In the genomic region with DNA sequence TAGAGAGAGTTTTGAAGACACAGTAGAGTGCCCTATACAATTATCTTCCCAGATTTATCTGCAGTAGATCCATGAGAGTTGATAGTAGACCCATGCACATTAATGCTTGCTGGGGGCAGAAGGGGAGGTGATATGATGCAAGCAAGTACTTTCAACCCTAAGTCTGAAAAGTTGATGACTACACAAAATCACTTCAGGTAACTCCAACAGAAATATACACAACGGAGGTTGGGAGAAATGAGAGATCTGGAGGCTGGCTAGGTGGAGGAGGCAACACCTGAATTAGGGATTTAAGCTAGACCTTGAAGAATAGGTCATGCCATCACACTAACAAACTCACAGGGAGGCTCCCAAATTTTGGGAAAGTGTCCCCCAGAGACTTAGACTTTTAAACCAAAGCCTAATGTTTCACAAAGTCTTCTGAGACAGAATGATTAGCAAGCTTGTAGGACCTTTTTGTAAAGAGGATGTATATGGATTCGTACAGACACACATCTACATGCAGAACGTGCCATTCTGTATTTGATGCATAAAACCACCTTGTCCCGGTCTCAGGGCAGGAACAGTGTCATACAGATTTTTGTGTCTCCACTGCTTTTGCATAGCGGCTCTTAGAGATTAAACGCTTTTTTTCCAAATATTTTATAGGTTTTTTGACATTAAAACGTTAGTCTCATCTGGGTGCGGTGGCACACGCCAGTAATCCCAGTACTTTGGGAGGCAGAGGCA, we compare ENCODE assay signal across 8 cellular contexts. TPM values are rescaled to one million over a fixed set of nuclear protein-coding genes. Genes with fewer than 3 reads are reported as not detected.
DNase-seq lines count a peak whose midpoint lies in the region; TF ChIP-seq lines count a peak whose summit lies in the region.

No MANE protein-coding gene starts in this region.

- H3K79me2 ChIP-seq in neural cell (replicated peaks; ENCODE audit: insufficient read depth, low read length): peaks cover 21% of the 10 kb centered on the region

- no peak for TF ChIP-seq EP300 in neural cell (conservative IDR thresholded peaks at IDR 0.05; ENCODE audit: poor library complexity, severe bottlenecking)

- no peak overlapping the region for H3K4me2 ChIP-seq in neural cell (ENCODE audit: low read length)

- no peak overlapping the region for H3K9ac ChIP-seq in neural cell (ENCODE audit: low read length)

- H3K9me3 Mint-ChIP-seq in HFFc6 (no peaks in the 10 kb centered on the region), brain (peaks cover 0 to 2% (median 0%) of the 10 kb centered on the region in 5 experiments)

- no peaks in the 10 kb centered on the region for H4K20me1 ChIP-seq in neural cell (ENCODE audit: insufficient read depth)

- H3K27me3 Mint-ChIP-seq in HFFc6 (ENCODE audit: insufficient read depth) (peaks cover 4% of the 10 kb centered on the region; the same call in 1 of the 2 replicates), brain (peaks cover 20% of the 10 kb centered on the region)

- TF ChIP-seq CTCF in AG04450 (IDR thresholded peaks at IDR 0.05; ENCODE audit: low read depth, low read length): no peak
- no peak for TF ChIP-seq CTCF in HFFc6 (IDR thresholded peaks at IDR 0.05)
- no peak for TF ChIP-seq CTCF in brain (conservative IDR thresholded peaks at IDR 0.05)
- TF ChIP-seq CTCF in neural cell (IDR thresholded peaks at IDR 0.05; ENCODE audit: poor library complexity, severe bottlenecking): no peak
- no peak for TF ChIP-seq CTCF in RWPE1 (conservative IDR thresholded peaks at IDR 0.05; ENCODE audit: low read depth)

- H3K27ac ChIP-seq in AG04450 (ENCODE audit: low read depth, low read length) (no peak overlapping the region), neural cell (ENCODE audit: low read length) (no peak overlapping the region), RWPE1 (no peak overlapping the region; the same call in 1 of the 2 replicates)

- no peaks in the 10 kb centered on the region for H3F3A ChIP-seq in neural cell (ENCODE audit: insufficient read depth, low read length, poor library complexity, severe bottlenecking)

- peak overlapping the region; percentile 51 for H2AFZ ChIP-seq in neural cell (ENCODE audit: low read depth, low read length)

- H3K4me3 Mint-ChIP-seq in HFFc6: peak overlapping the region; percentile 87
- peak overlapping the region; percentile 76 to 98 (median 89) for H3K4me3 Mint-ChIP-seq in brain

- H3K9me3 ChIP-seq in AG04450 (ENCODE audit: control insufficient read depth, insufficient read depth, low read length) (no peaks in the 10 kb centered on the region), neural cell (ENCODE audit: low read length) (no peaks in the 10 kb centered on the region)

- H3K4me1 Mint-ChIP-seq in HFFc6 (ENCODE audit: low read depth) (peaks cover 49% of the 10 kb centered on the region), brain (peaks cover 53% of the 10 kb centered on the region)

- no peaks in the 10 kb centered on the region for H3K9me2 ChIP-seq in neural cell (ENCODE audit: insufficient read depth, low read length)

- H3K27me3 ChIP-seq in AG04450 (ENCODE audit: control insufficient read depth, insufficient read depth, low read length) (no peaks in the 10 kb centered on the region), neural cell (ENCODE audit: insufficient read depth, low read depth, low read length) (no peaks in the 10 kb centered on the region)

- POLR2A ChIA-PET in AG04450 (lab: Yijun Ruan, JAX): interaction anchor here (0.5 to 1.2 kb wide), 10 partner anchors 42 to 564 kb away, joined by 3 to 10 read pairs (median 4); a partner anchor contains a TSS
- POLR2A ChIA-PET in RWPE1 (lab: Yijun Ruan, JAX; ENCODE audit: low non-redundant PET): interaction anchor here (0.5 kb wide), 1 partner anchor 126 kb away, joined by 8 read pairs; no protein-coding TSS in a partner anchor

- H3K4me3 ChIP-seq in AG04450 (ENCODE audit: low read depth, low read length) (peak overlapping the region; percentile 77), neural cell (ENCODE audit: low read length) (peak overlapping the region; percentile 76)

- CTCF ChIA-PET in AG04450 (lab: Charles Lee): interaction anchor here (0.5 to 3.3 kb wide), 27 partner anchors 15 to 507 kb away, joined by 3 to 20 read pairs (median 5); a partner anchor contains a TSS
- CTCF ChIA-PET in RWPE1 (lab: Yijun Ruan, JAX): interaction anchor here (0.7 to 1.2 kb wide), 2 partner anchors 319 to 324 kb away, joined by 3 to 4 read pairs; a partner anchor contains a TSS

- no peak for DNase-seq in AG04450 (ENCODE audit: low read depth, low spot score)
- DNase-seq in HFFc6: no peak
- DNase-seq in NCI-H146 (lab: John Stamatoyannopoulos, UW): no peak
- no peak for DNase-seq in RWPE1 (ENCODE audit: low spot score)
- DNase-seq in effector CD8-positive, alpha-beta T cell (lab: John Stamatoyannopoulos, UW): no peak
- no peak for DNase-seq in iPS-NIHi11 (ENCODE audit: low spot score)

- TF ChIP-seq RAD21 in neural cell (conservative IDR thresholded peaks at IDR 0.05): no peak

- H3K36me3 ChIP-seq in neural cell (ENCODE audit: insufficient read depth, low read length): no peaks in the 10 kb centered on the region

- H3K36me3 Mint-ChIP-seq in HFFc6 (ENCODE audit: low read depth): peaks cover 12% of the 10 kb centered on the region
- peaks cover 22% of the 10 kb centered on the region for H3K36me3 Mint-ChIP-seq in brain

- H3K27ac Mint-ChIP-seq in HFFc6: no peak overlapping the region
- peak overlapping the region in 4 of 5 experiments; percentile 19 to 99 (median 44) for H3K27ac Mint-ChIP-seq in brain

TF ChIP-seq in neural cell, 6 proteins besides CTCF, POLR2A, EP300 and RAD21:
- no peak for TF ChIP-seq TAF1 (IDR thresholded peaks at IDR 0.05; ENCODE audit: low read depth)
- TF ChIP-seq POLR2AphosphoS5 (IDR thresholded peaks at IDR 0.05): no peak
- no peak for TF ChIP-seq MXI1 (conservative IDR thresholded peaks at IDR 0.05; ENCODE audit: poor library complexity, severe bottlenecking)
- no peak for TF ChIP-seq SMC3 (conservative IDR thresholded peaks at IDR 0.05; ENCODE audit: poor library complexity)
- TF ChIP-seq, protein P1, sequence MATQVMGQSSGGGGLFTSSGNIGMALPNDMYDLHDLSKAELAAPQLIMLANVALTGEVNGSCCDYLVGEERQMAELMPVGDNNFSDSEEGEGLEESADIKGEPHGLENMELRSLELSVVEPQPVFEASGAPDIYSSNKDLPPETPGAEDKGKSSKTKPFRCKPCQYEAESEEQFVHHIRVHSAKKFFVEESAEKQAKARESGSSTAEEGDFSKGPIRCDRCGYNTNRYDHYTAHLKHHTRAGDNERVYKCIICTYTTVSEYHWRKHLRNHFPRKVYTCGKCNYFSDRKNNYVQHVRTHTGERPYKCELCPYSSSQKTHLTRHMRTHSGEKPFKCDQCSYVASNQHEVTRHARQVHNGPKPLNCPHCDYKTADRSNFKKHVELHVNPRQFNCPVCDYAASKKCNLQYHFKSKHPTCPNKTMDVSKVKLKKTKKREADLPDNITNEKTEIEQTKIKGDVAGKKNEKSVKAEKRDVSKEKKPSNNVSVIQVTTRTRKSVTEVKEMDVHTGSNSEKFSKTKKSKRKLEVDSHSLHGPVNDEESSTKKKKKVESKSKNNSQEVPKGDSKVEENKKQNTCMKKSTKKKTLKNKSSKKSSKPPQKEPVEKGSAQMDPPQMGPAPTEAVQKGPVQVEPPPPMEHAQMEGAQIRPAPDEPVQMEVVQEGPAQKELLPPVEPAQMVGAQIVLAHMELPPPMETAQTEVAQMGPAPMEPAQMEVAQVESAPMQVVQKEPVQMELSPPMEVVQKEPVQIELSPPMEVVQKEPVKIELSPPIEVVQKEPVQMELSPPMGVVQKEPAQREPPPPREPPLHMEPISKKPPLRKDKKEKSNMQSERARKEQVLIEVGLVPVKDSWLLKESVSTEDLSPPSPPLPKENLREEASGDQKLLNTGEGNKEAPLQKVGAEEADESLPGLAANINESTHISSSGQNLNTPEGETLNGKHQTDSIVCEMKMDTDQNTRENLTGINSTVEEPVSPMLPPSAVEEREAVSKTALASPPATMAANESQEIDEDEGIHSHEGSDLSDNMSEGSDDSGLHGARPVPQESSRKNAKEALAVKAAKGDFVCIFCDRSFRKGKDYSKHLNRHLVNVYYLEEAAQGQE (IDR thresholded peaks at IDR 0.05; ENCODE audit: borderline replicate concordance): no peak

RNA-seq across cellular contexts. Expression of a gene that starts 0.9 kb away (rescaled TPM):
- polyA plus RNA-seq in AG04450 (2011; rRNA removed) (48.3 and 54.5 TPM in 2 replicates), brain (ENCODE audit: insufficient read depth, low read depth, low replicate concordance) (53.5 TPM), neural cell (62.5 and 69.1 TPM in 2 replicates)
- 32.8 and 38.2 TPM in 2 replicates for polyA minus RNA-seq in AG04450 (2011; rRNA and poly(A)+ RNA removed)
- total RNA-seq in HFFc6 (2021; fragmentation: NEBNext Ultra II Directional; extraction: Animal tissue kit (Norgen Biotek cat#: 25700)): 10 to 100 TPM; 31.6 to 37.2 (median 34.5) TPM
- polyA minus RNA-seq in neural cell: 29.6 and 29.7 TPM in 2 replicates

RNA-seq across cellular contexts. Expression of a gene that starts 43.8 kb away (rescaled TPM):
- not detected in 2 replicates for polyA plus RNA-seq in AG04450 (2011; rRNA removed)
- not detected in 2 replicates for polyA minus RNA-seq in AG04450 (2011; rRNA and poly(A)+ RNA removed)
- total RNA-seq in HFFc6 (2021; fragmentation: NEBNext Ultra II Directional; extraction: Animal tissue kit (Norgen Biotek cat#: 25700)): not detected
- polyA plus RNA-seq in brain (ENCODE audit: insufficient read depth, low read depth, low replicate concordance): not detected
- not detected in 2 replicates for polyA plus RNA-seq in neural cell
- not detected in 2 replicates for polyA minus RNA-seq in neural cell

RNA-seq across cellular contexts. Expression of a gene that starts 47.9 kb away (rescaled TPM):
- 33.2 and 45.2 TPM in 2 replicates for polyA plus RNA-seq in AG04450 (2011; rRNA removed)
- 11.5 and 13.2 TPM in 2 replicates for polyA minus RNA-seq in AG04450 (2011; rRNA and poly(A)+ RNA removed)
- 10 to 100 TPM; 21.6 to 24.2 (median 23.1) TPM for total RNA-seq in HFFc6 (2021; fragmentation: NEBNext Ultra II Directional; extraction: Animal tissue kit (Norgen Biotek cat#: 25700))
- 9.5 TPM for polyA plus RNA-seq in brain (ENCODE audit: insufficient read depth, low read depth, low replicate concordance)
- 35.2 and 36.0 TPM in 2 replicates for polyA plus RNA-seq in neural cell
- polyA minus RNA-seq in neural cell: 49.4 and 55.8 TPM in 2 replicates
